In the genomic region with DNA sequence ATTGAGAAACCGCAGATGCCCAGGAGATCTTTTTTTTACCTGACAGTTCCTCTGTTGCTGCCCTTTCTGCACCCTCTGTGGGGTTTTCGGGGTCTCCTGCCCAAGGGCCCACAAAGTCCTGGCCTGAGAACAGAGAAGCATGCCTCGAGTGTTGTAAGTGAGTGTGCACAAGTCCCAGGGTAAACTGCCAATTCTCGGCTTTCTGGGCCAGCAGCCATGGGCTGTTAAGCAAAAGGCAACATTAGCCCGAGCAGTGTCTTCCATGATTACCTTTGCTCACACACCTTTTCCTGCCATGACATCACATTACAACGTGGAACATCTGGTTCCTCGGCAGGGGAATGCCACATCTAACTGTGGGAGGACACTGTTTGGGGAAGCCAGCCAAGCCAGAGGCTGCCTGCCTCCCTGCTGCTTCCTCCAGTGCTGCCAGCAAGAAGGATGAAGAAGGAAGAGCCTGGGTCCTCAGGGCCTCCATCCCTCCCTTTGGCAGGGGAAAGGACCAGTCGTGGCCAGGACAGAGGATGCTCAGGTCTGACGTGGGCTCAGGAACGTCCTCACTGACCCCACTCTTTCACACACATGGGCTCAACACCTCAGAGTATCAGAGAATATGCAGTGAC, we compare ENCODE assay signal across 26 cellular contexts.
"Had no signal": no experiment of that assay in that cellular context is flagged by ENCODE, and none has a peak within 500 bp of the region (broad histone marks: within the 10 kb centered on the region; RNA-seq: fewer than 3 reads in every experiment).

No MANE protein-coding gene starts in this region.

- H3K4me1 Mint-ChIP-seq: activated B cell treated with CpG ODN at 0.5 μM for 24 hours; activated T-helper 17 cell treated with anti-CD3 and anti-CD28 coated beads, Interleukin-2, amount 50 U/mL, for 72 hours; nephron; stimulated activated naive B cell treated with anti-CD40 and anti-IgM and Interleukin-4, amounts not matched to agents 10 μg/mL and 1 μg/mL and 100 μg/mL, for 72 hours had no signal

- ATAC-seq: activated CD8-positive, alpha-beta T cell treated with anti-CD3 and anti-CD28 coated beads for 36 hours; activated naive CD4-positive, alpha-beta T cell treated with anti-CD3 and anti-CD28 coated beads, Interleukin-2, amount 50 U/mL, for 72 hours; activated T-cell treated with anti-CD3 and anti-CD28 coated beads, Interleukin-2, amount 50 U/mL, for 4 hours; activated T-helper 17 cell treated with anti-CD3 and anti-CD28 coated beads, Interleukin-2, amount 50 U/mL, for 72 hours; left colon; mucosa of descending colon; stimulated activated naive B cell treated with anti-CD40 and anti-IgM and Interleukin-4, amounts not matched to agents 10 μg/mL and 1 μg/mL and 100 μg/mL, for 72 hours had no signal

- H3K27ac Mint-ChIP-seq: activated B cell treated with CpG ODN at 0.5 μM for 24 hours; activated CD8-positive, alpha-beta T cell treated with anti-CD3 and anti-CD28 coated beads for 36 hours; activated naive CD4-positive, alpha-beta T cell treated with anti-CD3 and anti-CD28 coated beads, Interleukin-2, amount 50 U/mL, for 72 hours; activated T-helper 17 cell treated with anti-CD3 and anti-CD28 coated beads, Interleukin-2, amount 50 U/mL, for 72 hours; nephron; stimulated activated naive B cell treated with anti-CD40 and anti-IgM and Interleukin-4, amounts not matched to agents 10 μg/mL and 1 μg/mL and 100 μg/mL, for 72 hours; T-helper 1 cell treated with Interleukin-12 subunit alpha and Interleukin-12 subunit beta and Interleukin-4 antibody, amounts not matched to agents 30 μg/mL and 1 μg/mL, for 36 hours had no signal

- DNase-seq: activated B cell treated with CpG ODN at 0.5 μM for 24 hours; activated CD4-positive, alpha-beta T cell treated with anti-CD3 and anti-CD28 coated beads, Interleukin-2, amount 50 U/mL, for 1 hour; activated CD8-positive, alpha-beta T cell treated with anti-CD3 and anti-CD28 coated beads for 36 hours; activated gamma-delta T cell treated with Interleukin-2 at 50 U/mL for 16 hours; activated T-cell treated with anti-CD3 and anti-CD28 coated beads, Interleukin-2, amount 50 U/mL, for 4 hours; dorsolateral prefrontal cortex; effector memory CD4-positive, alpha-beta T cell; hippocampal formation; left colon; mucosa of descending colon; sigmoid colon; small intestine; stimulated activated CD4-positive, alpha-beta T cell treated with anti-CD3 and anti-CD28 coated beads, Interleukin-1b, Interleukin-23, amount 100 ng/mL, for 48 hours; stimulated activated CD4-positive, alpha-beta T cell treated with anti-CD3 and anti-CD28 coated beads, Interleukin-4, amount 100 ng/mL, for 4 hours; stimulated activated naive B cell treated with anti-CD40 and anti-IgM and Interleukin-4, amounts not matched to agents 10 μg/mL and 1 μg/mL and 100 μg/mL, for 72 hours; SW 1271; T1000; transverse colon had no signal

- H3K9me3 ChIP-seq: mucosa of descending colon, neutrophil, sigmoid colon, suprapubic skin, transverse colon had no signal

- H3K27ac ChIP-seq: coronary artery, dorsolateral prefrontal cortex, neutrophil, sigmoid colon, suprapubic skin, transverse colon had no signal

- H3K27me3 ChIP-seq: neutrophil, sigmoid colon, transverse colon had no signal

- H3K9me3 Mint-ChIP-seq: activated B cell treated with CpG ODN at 0.5 μM for 24 hours; activated CD8-positive, alpha-beta T cell treated with anti-CD3 and anti-CD28 coated beads for 36 hours; activated T-cell treated with anti-CD3 and anti-CD28 coated beads, Interleukin-2, amount 50 U/mL, for 4 hours; activated T-helper 17 cell treated with anti-CD3 and anti-CD28 coated beads, Interleukin-2, amount 50 U/mL, for 72 hours; nephron; stimulated activated naive B cell treated with anti-CD40 and anti-IgM and Interleukin-4, amounts not matched to agents 10 μg/mL and 1 μg/mL and 100 μg/mL, for 72 hours; T-helper 1 cell treated with Interleukin-12 subunit alpha and Interleukin-12 subunit beta and Interleukin-4 antibody, amounts not matched to agents 30 μg/mL and 1 μg/mL, for 36 hours had no signal

- H3K4me1 ChIP-seq: sigmoid colon, suprapubic skin, transverse colon had no signal

- H3K36me3 Mint-ChIP-seq: activated naive CD4-positive, alpha-beta T cell treated with anti-CD3 and anti-CD28 coated beads, Interleukin-2, amount 50 U/mL, for 72 hours; stimulated activated naive B cell treated with anti-CD40 and anti-IgM and Interleukin-4, amounts not matched to agents 10 μg/mL and 1 μg/mL and 100 μg/mL, for 72 hours had no signal

- H3K4me3 ChIP-seq: coronary artery, dorsolateral prefrontal cortex, lung, mucosa of descending colon, sigmoid colon, suprapubic skin, transverse colon had no signal

- H3K4me3 Mint-ChIP-seq: activated B cell treated with CpG ODN at 0.5 μM for 24 hours; activated CD8-positive, alpha-beta T cell treated with anti-CD3 and anti-CD28 coated beads for 36 hours; activated T-cell treated with anti-CD3 and anti-CD28 coated beads, Interleukin-2, amount 50 U/mL, for 4 hours; activated T-helper 17 cell treated with anti-CD3 and anti-CD28 coated beads, Interleukin-2, amount 50 U/mL, for 72 hours; nephron; stimulated activated naive B cell treated with anti-CD40 and anti-IgM and Interleukin-4, amounts not matched to agents 10 μg/mL and 1 μg/mL and 100 μg/mL, for 72 hours; T-helper 1 cell treated with Interleukin-12 subunit alpha and Interleukin-12 subunit beta and Interleukin-4 antibody, amounts not matched to agents 30 μg/mL and 1 μg/mL, for 36 hours had no signal

- H3K36me3 ChIP-seq: neutrophil, sigmoid colon, suprapubic skin, transverse colon had no signal
